17 cellular contexts compared by ENCODE assay signal in the genomic region with DNA sequence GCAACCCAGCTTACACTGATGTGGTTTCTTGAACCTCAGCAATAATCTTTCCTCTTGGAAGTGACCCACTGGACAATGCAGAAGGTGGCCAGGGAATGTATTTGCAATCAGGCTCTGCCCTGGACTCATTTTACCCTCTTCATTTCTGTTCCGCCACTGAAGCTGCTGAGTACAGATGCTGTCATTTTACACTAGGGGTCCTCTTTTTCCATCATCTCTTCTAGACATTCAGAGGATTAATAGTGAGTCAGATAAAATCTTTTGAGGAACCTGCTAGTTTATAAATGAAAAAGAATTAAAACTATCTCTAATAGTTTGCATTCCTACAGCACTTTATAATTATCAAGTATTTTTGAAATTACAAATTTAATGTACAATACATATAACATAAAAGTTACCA.
"Had no signal": no experiment of that assay in that cellular context is flagged by ENCODE, and none has a peak within 500 bp of the region (broad histone marks: within the 10 kb centered on the region; RNA-seq: fewer than 3 reads in every experiment).

No MANE protein-coding gene starts in this region.

- H3K9me3 Mint-ChIP-seq: activated CD8-positive, alpha-beta T cell treated with anti-CD3 and anti-CD28 coated beads for 36 hours; naive thymus-derived CD4-positive, alpha-beta T cell had no signal

- H3K36me3 ChIP-seq: cardiac muscle cell, right atrium auricular region, thyroid gland, uterus, WERI-Rb-1 had no signal

- ATAC-seq: activated CD8-positive, alpha-beta T cell treated with anti-CD3 and anti-CD28 coated beads for 36 hours; naive thymus-derived CD4-positive, alpha-beta T cell had no signal

- DNase-seq: activated CD4-positive, alpha-beta T cell treated with anti-CD3 and anti-CD28 coated beads for 4 hours; activated CD8-positive, alpha-beta memory T cell treated with anti-CD3 and anti-CD28 coated beads, Interleukin-2, amount 50 U/mL, for 48 hours; activated CD8-positive, alpha-beta T cell treated with anti-CD3 and anti-CD28 coated beads for 36 hours; aorta; effector CD4-positive, alpha-beta T cell; hypothalamus; naive thymus-derived CD4-positive, alpha-beta T cell; posterior cingulate gyrus; T1000; thyroid gland; uterus; WERI-Rb-1 had no signal

- H3K36me3 Mint-ChIP-seq: naive thymus-derived CD4-positive, alpha-beta T cell had no signal

- H3K4me3 ChIP-seq: cardiac muscle cell, coronary artery, lung, right atrium auricular region, smooth muscle cell, thyroid gland, uterus had no signal

- H3K4me2 ChIP-seq: smooth muscle cell had no signal

- H3K9me3 ChIP-seq: right atrium auricular region, thyroid gland, uterus had no signal

- H3K4me1 Mint-ChIP-seq: naive thymus-derived CD4-positive, alpha-beta T cell had no signal

- H3K4me1 ChIP-seq: right atrium auricular region, uterus had no signal

- H3K27ac ChIP-seq: cardiac muscle cell, coronary artery, right atrium auricular region, thyroid gland, uterus, WERI-Rb-1 had no signal

- H3K27me3 ChIP-seq: cardiac muscle cell, right atrium auricular region, thyroid gland, uterus had no signal

- H3K4me3 Mint-ChIP-seq: activated CD8-positive, alpha-beta T cell treated with anti-CD3 and anti-CD28 coated beads for 36 hours; naive thymus-derived CD4-positive, alpha-beta T cell had no signal

- H3K27ac Mint-ChIP-seq: activated CD8-positive, alpha-beta T cell treated with anti-CD3 and anti-CD28 coated beads for 36 hours; naive thymus-derived CD4-positive, alpha-beta T cell had no signal
